Comparison of ENCODE assay signal across 8 cellular contexts in the genomic region with DNA sequence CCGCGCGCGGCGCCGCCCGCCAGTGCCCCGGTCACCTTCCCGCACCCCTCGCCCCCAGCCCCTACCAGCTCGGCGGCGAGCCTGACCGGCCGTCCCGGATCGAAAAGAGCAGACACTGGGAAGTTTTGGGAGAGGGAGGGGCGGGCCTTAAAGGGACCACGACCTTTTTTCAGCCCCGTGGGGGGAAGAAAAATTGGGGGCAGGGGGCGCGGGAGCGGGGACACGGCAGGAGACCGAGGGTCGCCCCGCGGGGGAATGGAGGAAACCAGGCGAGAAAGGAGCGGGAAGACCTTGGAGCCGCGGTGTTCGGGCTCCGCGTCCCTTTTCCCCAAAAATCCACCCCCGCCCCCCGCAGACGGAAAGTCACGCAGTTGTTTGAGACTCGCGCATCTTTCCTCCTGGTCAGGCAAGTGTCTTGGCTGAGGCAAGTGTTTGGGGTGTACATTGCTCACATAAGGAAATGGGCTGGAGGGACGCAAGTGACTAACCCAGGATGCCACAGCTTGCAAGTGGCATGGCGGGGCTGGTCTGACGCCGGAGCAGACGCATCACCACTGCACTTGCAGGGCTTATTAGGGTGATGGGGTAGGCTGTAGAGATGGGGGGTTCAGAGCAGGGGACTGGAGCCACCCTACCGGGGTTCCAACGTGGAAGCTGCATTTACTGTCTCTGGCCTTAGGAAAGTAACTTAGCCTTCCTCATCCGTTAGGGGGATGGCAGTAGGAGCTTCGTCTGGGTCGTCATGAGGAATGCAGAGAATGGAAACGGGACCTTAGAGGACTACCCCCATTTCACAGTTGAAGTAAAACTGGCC. TPM values are rescaled to one million over a fixed set of nuclear protein-coding genes. Genes with fewer than 3 reads are reported as not detected.
DNase-seq lines count a peak whose midpoint lies in the region; ATAC-seq and TF ChIP-seq lines count a peak whose summit lies in the region.

No MANE protein-coding gene starts in this region.

- H3K36me3 Mint-ChIP-seq in activated CD4-positive, alpha-beta T cell treated with anti-CD3 and anti-CD28 coated beads, Interleukin-2, amount 10 ng/mL, durations not matched to agents 24 days and 14 days (ENCODE audit: low read depth): peaks cover 22% of the 10 kb centered on the region
- H3K36me3 Mint-ChIP-seq in dendritic cell treated with granulocyte-macrophage colony-stimulating factor and Interleukin-4, amounts not matched to agents 40 ng/mL and 50 ng/mL, for 4 days (ENCODE audit: low read depth): peaks cover 48% of the 10 kb centered on the region

- peak overlapping the region; percentile 96 for H3K27ac ChIP-seq in MM.1S (ENCODE audit: low read length)
- H3K27ac ChIP-seq in liver (ENCODE audit: low read depth in 1 of 2, low read length in 2 of 2): peak overlapping the region; percentile 95 to 100

- peak overlapping the region; percentile 40 for H2AFZ ChIP-seq in MM.1S (ENCODE audit: low read length)

- peak overlapping the region; percentile 68 for H3K4me3 ChIP-seq in MM.1S (ENCODE audit: low read length)
- peak overlapping the region; percentile 78 to 93 (median 83) for H3K4me3 ChIP-seq in liver (ENCODE audit: low read depth in 1 of 3, low read length in 3 of 3)

- H3K36me3 ChIP-seq in MM.1S (replicated peaks; ENCODE audit: insufficient read depth, low read length): no peaks in the 10 kb centered on the region
- peaks cover 0 to 3% (median 0%) of the 10 kb centered on the region in 4 donors for H3K36me3 ChIP-seq in liver (ENCODE audit: control insufficient read depth in 4 of 4, insufficient read depth in 3 of 4, low read depth in 1 of 4, low read length in 3 of 4)

- H3K27ac Mint-ChIP-seq in activated CD4-positive, alpha-beta T cell treated with anti-CD3 and anti-CD28 coated beads, Interleukin-2, amount 10 ng/mL, durations not matched to agents 24 days and 14 days: peak overlapping the region; percentile 98
- H3K27ac Mint-ChIP-seq in dendritic cell treated with granulocyte-macrophage colony-stimulating factor and Interleukin-4, amounts not matched to agents 40 ng/mL and 50 ng/mL, for 4 days: peak overlapping the region; percentile 99

- H3K9me3 ChIP-seq in MM.1S (replicated peaks; ENCODE audit: insufficient read depth, low read length): no peaks in the 10 kb centered on the region
- no peaks in the 10 kb centered on the region for H3K9me3 ChIP-seq in liver (ENCODE audit: control insufficient read depth in 4 of 4, low read length in 3 of 4)

- peak overlapping the region; percentile 90 for H3K4me2 ChIP-seq in MM.1S (ENCODE audit: low read depth, low read length)

- peaks cover 19% of the 10 kb centered on the region for H3F3A ChIP-seq in MM.1S (ENCODE audit: insufficient read depth, low read length)

- TF ChIP-seq CTCF in MM.1S (IDR thresholded peaks at IDR 0.05; ENCODE audit: low read length) (no peak), liver (IDR thresholded peaks at IDR 0.05; ENCODE audit: low read depth, low read length, missing input control) (no peak)

- H3K4me1 ChIP-seq in MM.1S (ENCODE audit: low read length) (peaks cover 17% of the 10 kb centered on the region), liver (ENCODE audit: control insufficient read depth in 4 of 4, insufficient read depth in 4 of 4, low read length in 3 of 4) (peaks cover 2 to 27% (median 21%) of the 10 kb centered on the region in 4 donors)

- H3K9me2 ChIP-seq in MM.1S (replicated peaks; ENCODE audit: insufficient read depth, low read length): no peaks in the 10 kb centered on the region

- DNase-seq in ELF-1 (ENCODE audit: low read depth, low spot score): peak; percentile 60
- peak; percentile 64 for DNase-seq in MM.1S
- DNase-seq in activated CD4-positive, alpha-beta T cell treated with anti-CD3 and anti-CD28 coated beads, Interleukin-2, amount 10 ng/mL, durations not matched to agents 24 days and 14 days: peak; percentile 87
- peak; percentile 67 for DNase-seq in stimulated activated CD4-positive, alpha-beta T cell treated with anti-CD3 and anti-CD28 coated beads, Interleukin-4, amount 100 ng/mL, for 24 hours

- H3K27me3 Mint-ChIP-seq in activated CD4-positive, alpha-beta T cell treated with anti-CD3 and anti-CD28 coated beads, Interleukin-2, amount 10 ng/mL, durations not matched to agents 24 days and 14 days: no peaks in the 10 kb centered on the region
- H3K27me3 Mint-ChIP-seq in dendritic cell treated with granulocyte-macrophage colony-stimulating factor and Interleukin-4, amounts not matched to agents 40 ng/mL and 50 ng/mL, for 4 days: peaks cover 6% of the 10 kb centered on the region

- no peaks in the 10 kb centered on the region for H3K27me3 ChIP-seq in MM.1S (replicated peaks; ENCODE audit: insufficient read depth, low read length)
- no peaks in the 10 kb centered on the region for H3K27me3 ChIP-seq in liver (ENCODE audit: control insufficient read depth in 4 of 4, insufficient read depth in 4 of 4, low read length in 3 of 4)

- H3K4me3 Mint-ChIP-seq in activated CD4-positive, alpha-beta T cell treated with anti-CD3 and anti-CD28 coated beads, Interleukin-2, amount 10 ng/mL, durations not matched to agents 24 days and 14 days: peak overlapping the region; percentile 95
- H3K4me3 Mint-ChIP-seq in dendritic cell treated with granulocyte-macrophage colony-stimulating factor and Interleukin-4, amounts not matched to agents 40 ng/mL and 50 ng/mL, for 4 days: peak overlapping the region; percentile 85

- no peak for TF ChIP-seq RAD21 in liver (IDR thresholded peaks at IDR 0.05)

- peaks cover 3% of the 10 kb centered on the region; the same call in 1 of the 2 replicates for H4K20me1 ChIP-seq in MM.1S (ENCODE audit: insufficient read depth, low read length)

- ATAC-seq in HG03280 (IDR thresholded peaks at IDR 0.05; ENCODE audit: unreplicated experiment) (no peak), GM18873 (IDR thresholded peaks at IDR 0.05; ENCODE audit: low FRiP score, unreplicated experiment) (no peak)

- H3K4me1 Mint-ChIP-seq in activated CD4-positive, alpha-beta T cell treated with anti-CD3 and anti-CD28 coated beads, Interleukin-2, amount 10 ng/mL, durations not matched to agents 24 days and 14 days: peaks cover 41% of the 10 kb centered on the region
- peaks cover 40% of the 10 kb centered on the region for H3K4me1 Mint-ChIP-seq in dendritic cell treated with granulocyte-macrophage colony-stimulating factor and Interleukin-4, amounts not matched to agents 40 ng/mL and 50 ng/mL, for 4 days (ENCODE audit: low read depth)

- H3K9me3 Mint-ChIP-seq in activated CD4-positive, alpha-beta T cell treated with anti-CD3 and anti-CD28 coated beads, Interleukin-2, amount 10 ng/mL, durations not matched to agents 24 days and 14 days: no peaks in the 10 kb centered on the region
- H3K9me3 Mint-ChIP-seq in dendritic cell treated with granulocyte-macrophage colony-stimulating factor and Interleukin-4, amounts not matched to agents 40 ng/mL and 50 ng/mL, for 4 days: no peaks in the 10 kb centered on the region

- intact Hi-C loops in activated CD4-positive, alpha-beta T cell treated with anti-CD3 and anti-CD28 coated beads, Interleukin-2, amount 10 ng/mL, durations not matched to agents 24 days and 14 days (cut with micrococcal nuclease): loop anchor here (1.0 kb wide), 1 partner anchor 17 kb away; no protein-coding TSS in a partner anchor
- intact Hi-C loops in dendritic cell treated with granulocyte-macrophage colony-stimulating factor and Interleukin-4, amounts not matched to agents 40 ng/mL and 50 ng/mL, for 4 days (cut with micrococcal nuclease): loop anchor here (1.0 kb wide), 1 partner anchor 17 kb away; no protein-coding TSS in a partner anchor

- peaks cover 35% of the 10 kb centered on the region for H3K79me2 ChIP-seq in MM.1S (ENCODE audit: low read length)

- H3K9ac ChIP-seq in MM.1S (ENCODE audit: low read length): peak overlapping the region; percentile 99
- peak overlapping the region; percentile 35 to 88 for H3K9ac ChIP-seq in liver (ENCODE audit: low read depth in 1 of 2, low read length in 2 of 2)

- WGBS in liver: 3% methylated on average over 52 of the region's 52 CpGs

TF ChIP-seq in liver, 16 proteins besides CTCF, POLR2A, EP300 and RAD21:
- peak; percentile 65 for TF ChIP-seq YY1 (IDR thresholded peaks at IDR 0.05)
- peak; percentile 23 for TF ChIP-seq MAX (IDR thresholded peaks at IDR 0.05)
- no peak for TF ChIP-seq SP1 (IDR thresholded peaks at IDR 0.05)

RNA-seq across cellular contexts. Expression of gene HNRNPL, which starts 2.7 kb away (rescaled TPM):
- total RNA-seq in activated CD4-positive, alpha-beta T cell treated with anti-CD3 and anti-CD28 coated beads, Interleukin-2, amount 10 ng/mL, durations not matched to agents 24 days and 14 days: 686 and 695 TPM in 2 replicates
- 100 to 1,000 TPM; 115 to 166 TPM for total RNA-seq in liver
- polyA plus RNA-seq in liver: 10 to 100 TPM; 50.4 to 76.5 TPM

RNA-seq across cellular contexts. Expression of gene ECH1, which starts 20.8 kb away (rescaled TPM):
- 129 and 130 TPM in 2 replicates for total RNA-seq in activated CD4-positive, alpha-beta T cell treated with anti-CD3 and anti-CD28 coated beads, Interleukin-2, amount 10 ng/mL, durations not matched to agents 24 days and 14 days
- total RNA-seq in liver: 100 to 1,000 TPM; 226 to 259 TPM
- 1,000 to 10,000 TPM in 1 of 2 donors, 100 to 1,000 TPM in 1; 581 to 1,082 TPM for polyA plus RNA-seq in liver

RNA-seq across cellular contexts. Expression of gene RINL, which starts 25.6 kb away (rescaled TPM):
- 62.7 and 68.9 TPM in 2 replicates for total RNA-seq in activated CD4-positive, alpha-beta T cell treated with anti-CD3 and anti-CD28 coated beads, Interleukin-2, amount 10 ng/mL, durations not matched to agents 24 days and 14 days
- 1 to 10 TPM; 4.9 to 5.5 TPM for total RNA-seq in liver
- 1 to 10 TPM; 5.5 to 8.7 TPM for polyA plus RNA-seq in liver

RNA-seq across cellular contexts. Expression of gene LGALS4, which starts 39.7 kb away (rescaled TPM):
- total RNA-seq in activated CD4-positive, alpha-beta T cell treated with anti-CD3 and anti-CD28 coated beads, Interleukin-2, amount 10 ng/mL, durations not matched to agents 24 days and 14 days: 1.3 and 1.7 TPM in 2 replicates
- total RNA-seq in liver: 10 to 100 TPM in 1 of 2 donors, under 1 TPM in 1; 0.42 to 13.7 TPM
- 10 to 100 TPM; 10.5 to 40.6 TPM for polyA plus RNA-seq in liver

RNA-seq across cellular contexts. Expression of gene SIRT2, which starts 47.0 kb away (rescaled TPM):
- total RNA-seq in activated CD4-positive, alpha-beta T cell treated with anti-CD3 and anti-CD28 coated beads, Interleukin-2, amount 10 ng/mL, durations not matched to agents 24 days and 14 days: 23.6 and 30.1 TPM in 2 replicates
- total RNA-seq in liver: 10 to 100 TPM; 21.8 to 42.2 TPM
- polyA plus RNA-seq in liver: 10 to 100 TPM; 26.1 to 27.6 TPM
